Comparison of ENCODE assay signal across 22 cellular contexts in the genomic region with DNA sequence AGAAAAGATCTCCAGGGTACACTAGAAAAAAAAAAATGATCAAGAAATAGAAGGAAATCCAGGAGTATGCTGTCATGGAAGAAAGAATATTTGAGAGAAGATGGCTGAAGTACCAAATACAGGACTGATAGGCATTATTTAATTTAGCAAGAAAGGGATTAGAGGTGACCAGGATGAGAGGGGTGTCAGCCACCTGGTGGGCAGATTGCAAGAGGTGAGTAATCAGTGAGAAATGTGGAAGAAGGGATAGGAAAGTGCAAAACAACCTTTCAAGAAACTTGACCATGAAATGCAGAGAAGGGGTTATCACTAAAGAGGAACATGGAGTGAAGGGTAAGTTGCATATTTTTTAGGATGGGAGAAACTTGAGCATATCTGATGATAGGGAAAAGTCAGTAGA.
DNase-seq lines count a peak whose midpoint lies in the region; ATAC-seq, FAIRE-seq and TF ChIP-seq lines count a peak whose summit lies in the region.
"Had no signal": no experiment of that assay in that cellular context is flagged by ENCODE, and none has a peak within 500 bp of the region (broad histone marks: within the 10 kb centered on the region; RNA-seq: fewer than 3 reads in every experiment).

No MANE protein-coding gene starts in this region.

- H2BK120ac ChIP-seq in H1 (replicated peaks; ENCODE audit: low read depth, low read length) (no peak overlapping the region), mesendoderm (ENCODE audit: low read depth, low read length) (no peak overlapping the region)

- no peaks in the 10 kb centered on the region for H3K79me1 ChIP-seq in H1 (ENCODE audit: low read depth, low read length)
- no peaks in the 10 kb centered on the region for H3K79me1 ChIP-seq in mesendoderm (ENCODE audit: low read length)

- H3K79me2 ChIP-seq in HCT116 (ENCODE audit: insufficient read depth, low read length), result no peaks in the 10 kb centered on the region
- H3K79me2 ChIP-seq in H1 (ENCODE audit: control insufficient read depth in 1 of 2, insufficient read depth in 2 of 2, low read length in 2 of 2), result no peaks in the 10 kb centered on the region
- no peaks in the 10 kb centered on the region for H3K79me2 ChIP-seq in mesendoderm (ENCODE audit: control insufficient read depth, insufficient read depth, low read length)

- no peak overlapping the region for H4K5ac ChIP-seq in H1 (ENCODE audit: insufficient read length, low read depth, low read length)
- H4K5ac ChIP-seq in mesendoderm (ENCODE audit: low read length), result no peak overlapping the region

- CTCF ChIA-PET in HCT116 (lab: Charles Lee), result no interaction called here
- CTCF ChIA-PET in H1 (lab: Charles Lee; ENCODE audit: partially characterized antibody), result no interaction called here

- H3K4ac ChIP-seq in H1 (replicated peaks; ENCODE audit: insufficient read length, low read depth, low read length), result no peak overlapping the region
- H3K4ac ChIP-seq in mesendoderm (ENCODE audit: low read depth, low read length), result no peak overlapping the region

- no peak overlapping the region for H2BK20ac ChIP-seq in H1 (ENCODE audit: low read length)

- H3K27ac ChIP-seq in HCT116 (ENCODE audit: low read depth, low read length), result no peak overlapping the region
- H3K27ac ChIP-seq in H1 (ENCODE audit: low read depth, low read length), result no peak overlapping the region
- H3K27ac ChIP-seq in mesendoderm (ENCODE audit: low read depth, low read length), result no peak overlapping the region

- no peak for TF ChIP-seq POLR2A in HCT116 (IDR thresholded peaks at IDR 0.05; ENCODE audit: borderline replicate concordance, extremely low read depth, insufficient read depth, insufficient read length)
- TF ChIP-seq POLR2A in H1 (IDR thresholded peaks at IDR 0.05; ENCODE audit: control extremely low read depth in 1 of 2, low read depth in 2 of 2, low read length in 2 of 2), result no peak

- DNase-seq in HCT116 (ENCODE audit: low read depth, low spot score) (no peak), H1 (ENCODE audit: low read depth in 1 of 2, low spot score in 2 of 2) (no peak), mesendoderm (peak; percentile 77), urothelium cell line (ENCODE audit: low spot score) (peak; percentile 16), islet precursor cell (no peak), activated T-cell treated with anti-CD3 and anti-CD28 coated beads for 4 hours (no peak)
- DNase-seq: ACHN; BE2C; C1 segment of cervical spinal cord; CD4-positive, CD25-positive, alpha-beta regulatory T cell; CD8-positive, alpha-beta memory T cell; DMS79 treated with DMSO at 0.1 percent for 48 hours; GF-D8; HCEC 1CT; HFFc6; KBM-7 had no signal

- H3K36me3 ChIP-seq in HCT116 (ENCODE audit: control insufficient read depth in 1 of 2, insufficient read depth in 2 of 2, low read length in 2 of 2) (no peaks in the 10 kb centered on the region), H1 (ENCODE audit: control insufficient read depth in 2 of 4, insufficient read depth in 4 of 4, low read length in 3 of 4) (no peaks in the 10 kb centered on the region), mesendoderm (ENCODE audit: control insufficient read depth, insufficient read depth, low read length) (no peaks in the 10 kb centered on the region)
- H3K36me3 ChIP-seq: BE2C had no signal

- peak overlapping the region; percentile 6; the same call in 1 of the 2 replicates for H3K4me2 ChIP-seq in HCT116 (ENCODE audit: low read length)
- no peak overlapping the region for H3K4me2 ChIP-seq in H1 (ENCODE audit: insufficient read depth in 1 of 2, low read depth in 2 of 2, low read length in 2 of 2)
- H3K4me2 ChIP-seq in mesendoderm (ENCODE audit: low read length), result no peak overlapping the region

- H3K9me3 ChIP-seq in HCT116 (ENCODE audit: control insufficient read depth in 1 of 2, insufficient read depth in 1 of 2, low read depth in 1 of 2, low read length in 2 of 2) (no peaks in the 10 kb centered on the region), H1 (ENCODE audit: insufficient read depth in 2 of 2, low read depth in 1 of 2, low read length in 1 of 2) (no peaks in the 10 kb centered on the region)
- H3K9me3 ChIP-seq: BE2C had no signal

- TF ChIP-seq RAD21 in HCT116 (IDR thresholded peaks at IDR 0.05; ENCODE audit: low read depth), result no peak
- TF ChIP-seq RAD21 in H1 (IDR thresholded peaks at IDR 0.05 in 1 of 2, conservative IDR thresholded peaks at IDR 0.05 in 1 of 2; ENCODE audit: low read depth in 2 of 2, low read length in 2 of 2), result no peak

- H2BK12ac ChIP-seq in H1 (ENCODE audit: low read depth, low read length), result no peak overlapping the region

- H4K20me1 ChIP-seq in HCT116 (ENCODE audit: insufficient read depth) (no peaks in the 10 kb centered on the region), H1 (replicated peaks in 1 of 2; ENCODE audit: control insufficient read depth in 1 of 2, insufficient read depth in 2 of 2, low read length in 2 of 2) (no peaks in the 10 kb centered on the region)

- H2AK5ac ChIP-seq in H1 (ENCODE audit: low read depth, low read length) (no peak overlapping the region), mesendoderm (ENCODE audit: low read length) (no peak overlapping the region)

- H4K8ac ChIP-seq in H1 (ENCODE audit: extremely low read depth, insufficient read depth, low read length), result no peak overlapping the region
- H4K8ac ChIP-seq in mesendoderm (ENCODE audit: low read depth, low read length), result no peak overlapping the region

- H3K4me3 ChIP-seq in HCT116 (replicated peaks in 1 of 2; ENCODE audit: low read depth in 1 of 2, low read length in 2 of 2), result no peak overlapping the region
- no peak overlapping the region for H3K4me3 ChIP-seq in H1 (ENCODE audit: extremely low read depth in 1 of 4, insufficient read depth in 2 of 4, low read depth in 3 of 4, low read length in 4 of 4)
- H3K4me3 ChIP-seq in mesendoderm (ENCODE audit: low read length), result no peak overlapping the region

- H3K14ac ChIP-seq in H1 (ENCODE audit: insufficient read length), result no peak overlapping the region

- no peak overlapping the region for H2AFZ ChIP-seq in HCT116 (ENCODE audit: low read depth, low read length, poor library complexity, severe bottlenecking)
- H2AFZ ChIP-seq in H1 (ENCODE audit: low read length), result no peak overlapping the region

- H3K27me3 ChIP-seq in HCT116 (ENCODE audit: insufficient read depth, low read length), result no peaks in the 10 kb centered on the region
- H3K27me3 ChIP-seq in H1 (replicated peaks in 1 of 4; ENCODE audit: control insufficient read depth in 3 of 4, extremely low read depth in 1 of 4, insufficient read depth in 3 of 4, low read length in 3 of 4), result no peaks in the 10 kb centered on the region
- no peaks in the 10 kb centered on the region for H3K27me3 ChIP-seq in mesendoderm (ENCODE audit: insufficient read depth, low read length, poor library complexity)
- H3K27me3 ChIP-seq: BE2C had no signal

- no peaks in the 10 kb centered on the region for H3K9me2 ChIP-seq in HCT116 (ENCODE audit: insufficient read depth)

- H3K4me1 ChIP-seq in HCT116 (ENCODE audit: control insufficient read depth in 1 of 2, insufficient read depth in 2 of 2, low read length in 2 of 2), result peaks cover 4 to 5% of the 10 kb centered on the region in 2 experiments; a peak in 2 of 4 replicates
- peaks cover 0 to 4% (median 0%) of the 10 kb centered on the region in 4 experiments; a peak in 1 of 7 replicates for H3K4me1 ChIP-seq in H1 (replicated peaks in 1 of 4; ENCODE audit: control insufficient read depth in 3 of 4, insufficient read depth in 4 of 4, low read length in 3 of 4)
- peaks cover 2% of the 10 kb centered on the region for H3K4me1 ChIP-seq in mesendoderm (ENCODE audit: control insufficient read depth, low read depth, low read length)
- H3K4me1 ChIP-seq: BE2C had no signal

- POLR2A ChIA-PET in HCT116 (lab: Charles Lee) (no interaction called here), H1 (lab: Charles Lee; ENCODE audit: partially characterized antibody) (no interaction called here)

- no TSS peak for BruUV-seq in HCT116 (replicated peaks; lab: Mats Ljungman, UMichigan)

- H2BK15ac ChIP-seq in H1 (ENCODE audit: low read length) (no peak overlapping the region), mesendoderm (replicated peaks; ENCODE audit: low read depth) (no peak overlapping the region)

- H3K23ac ChIP-seq in H1 (ENCODE audit: insufficient read length), result no peak overlapping the region
- no peak overlapping the region for H3K23ac ChIP-seq in mesendoderm (ENCODE audit: low read length)

- FAIRE-seq in H1 (lab: Jason Lieb, UNC) (no peak), urothelium cell line (lab: Jason Lieb, UNC) (no peak)
- FAIRE-seq: A204.1, D721Med, GM19239, H54, HepG2 had no signal

- H2BK5ac ChIP-seq in H1 (ENCODE audit: low read depth, low read length), result no peak overlapping the region
- H2BK5ac ChIP-seq in mesendoderm (ENCODE audit: low read length), result no peak overlapping the region

- ATAC-seq in HCT116, result peak; percentile 42; the same call in 1 of the 2 replicates
- ATAC-seq in HG03159 (IDR thresholded peaks at IDR 0.05; ENCODE audit: unreplicated experiment), result no peak

- no peaks in the 10 kb centered on the region for H3K23me2 ChIP-seq in H1 (ENCODE audit: low read depth, low read length)

- no peak for TF ChIP-seq CTCF in HCT116 (IDR thresholded peaks at IDR 0.05 in 2 of 3, conservative IDR thresholded peaks at IDR 0.05 in 1 of 3; ENCODE audit: borderline replicate concordance in 1 of 3, insufficient read depth in 1 of 3, low read depth in 2 of 3, low read length in 2 of 3)
- TF ChIP-seq CTCF in H1 (IDR thresholded peaks at IDR 0.05; ENCODE audit: control extremely low read depth in 1 of 3, insufficient read depth in 1 of 3, low read depth in 1 of 3, low read length in 3 of 3), result no peak

- no peak overlapping the region for H3K56ac ChIP-seq in H1 (replicated peaks; ENCODE audit: insufficient read length, low read depth, low read length)
- no peak overlapping the region for H3K56ac ChIP-seq in mesendoderm (ENCODE audit: low read length)

- intact Hi-C loops in HCT116 (cut with micrococcal nuclease), result no loop called here

- no peak for TF ChIP-seq EP300 in H1 (IDR thresholded peaks at IDR 0.05; ENCODE audit: borderline replicate concordance in 1 of 2, low read depth in 2 of 2, low read length in 2 of 2)

- H4K91ac ChIP-seq in H1 (replicated peaks; ENCODE audit: insufficient read length, low read length), result no peak overlapping the region

- RAD21 ChIA-PET in HCT116 (lab: Charles Lee; ENCODE audit: low non-redundant PET in 1 of 2, low total read pairs in 2 of 2, uncharacterized antibody in 2 of 2, unreplicated experiment in 2 of 2), result no interaction called here

- H3K9ac ChIP-seq in HCT116 (ENCODE audit: low read length) (no peak overlapping the region), H1 (replicated peaks in 1 of 4; ENCODE audit: extremely low read depth in 1 of 4, low read depth in 3 of 4, low read length in 3 of 4) (no peak overlapping the region), mesendoderm (ENCODE audit: low read length) (no peak overlapping the region)

- H3K18ac ChIP-seq in H1 (ENCODE audit: extremely low read depth, low read length), result no peak overlapping the region
- H3K18ac ChIP-seq in mesendoderm (ENCODE audit: low read length), result no peak overlapping the region

TF ChIP-seq in HCT116, 20 proteins besides CTCF, POLR2A, EP300 and RAD21 (continues in another document):
- TF ChIP-seq SRF (IDR thresholded peaks at IDR 0.05; ENCODE audit: low read depth) (no peak), ZNF274 (IDR thresholded peaks at IDR 0.05; ENCODE audit: low read depth, low read length) (no peak)

TF ChIP-seq in H1, 55 proteins besides CTCF, POLR2A, EP300 and RAD21 (continues in another document):
- TF ChIP-seq JUND (IDR thresholded peaks at IDR 0.05; ENCODE audit: low read length) (peak; percentile 84), RXRA (IDR thresholded peaks at IDR 0.05; ENCODE audit: insufficient read depth, low read depth, low read length) (no peak)

Comparison
In these comparisons a context has a peak if more than half of its experiments do, and no peak if none do; other contexts are left out.
1. DNase-seq: peak in mesendoderm (single experiment) and urothelium cell line (single experiment); none in HCT116 (single experiment), H1 (0 of 2), islet precursor cell (single experiment) and activated T-cell treated with anti-CD3 and anti-CD28 coated beads for 4 hours (single experiment).
2. Of the 16 proteins assayed by ChIP-seq in both H1 and HCT116: peak only in H1: JUND; only in HCT116: none; in both: none; in neither: 15.